In genomic region chr17:32323784-32324590, GRCh38 we compare ENCODE assay signal across 9 cellular contexts. TPM values are rescaled to one million over a fixed set of nuclear protein-coding genes. Genes with fewer than 3 reads are reported as not detected.
DNase-seq lines count a peak whose midpoint lies in the region; ATAC-seq and TF ChIP-seq lines count a peak whose summit lies in the region.
"Had no signal": no experiment of that assay in that cellular context is flagged by ENCODE, and none has a peak within 500 bp of the region (broad histone marks: within the 10 kb centered on the region; RNA-seq: fewer than 3 reads in every experiment).

No MANE protein-coding gene starts in this region.

- no peaks in the 10 kb centered on the region for H4K20me1 ChIP-seq in osteoblast (ENCODE audit: insufficient read depth, low read length)

- no peaks in the 10 kb centered on the region for H3K79me2 ChIP-seq in osteoblast (ENCODE audit: insufficient read depth, low read length)

- H3K36me3 ChIP-seq in osteoblast (ENCODE audit: insufficient read depth, low read length) = no peaks in the 10 kb centered on the region

- no peaks in the 10 kb centered on the region for H3K27me3 ChIP-seq in osteoblast (ENCODE audit: insufficient read depth, low read length)
- H3K27me3 ChIP-seq: dorsolateral prefrontal cortex had no signal

- H3K27ac ChIP-seq in osteoblast (ENCODE audit: low read depth, low read length) = peak overlapping the region; percentile 3

- peaks cover 10% of the 10 kb centered on the region for H3K4me1 ChIP-seq in osteoblast (ENCODE audit: insufficient read depth, low read length)

- no peaks in the 10 kb centered on the region for H3K9me3 ChIP-seq in osteoblast (ENCODE audit: low read depth, low read length)

- ATAC-seq in left cardiac atrium (no peak), GM21381 (IDR thresholded peaks at IDR 0.05; ENCODE audit: unreplicated experiment) (no peak)

- H3K4me3 ChIP-seq in GM12865 (ENCODE audit: low read depth, low read length) (no peak overlapping the region), osteoblast (ENCODE audit: insufficient read depth, low read length) (peak overlapping the region; percentile 72)

- H3K4me2 ChIP-seq in osteoblast (ENCODE audit: insufficient read depth, low read length) = peak overlapping the region; percentile 92

- H2AFZ ChIP-seq in osteoblast (ENCODE audit: low read length) = peak overlapping the region; percentile 95

- intact Hi-C loops in left cardiac atrium (cut with DNase I) = no loop called here

- no peak for TF ChIP-seq CTCF in GM12865 (IDR thresholded peaks at IDR 0.05; ENCODE audit: insufficient read depth, low read depth, low read length, missing control alignments)
- TF ChIP-seq CTCF in osteoblast (IDR thresholded peaks at IDR 0.05; ENCODE audit: extremely low read depth, low read depth, low read length) = no peak

- DNase-seq in GM12865 (ENCODE audit: low read depth) = peak; percentile 28
- DNase-seq in SW480 (ENCODE audit: low spot score) = peak; percentile 16
- DNase-seq in dermis microvascular lymphatic vessel endothelial cell (ENCODE audit: low read depth in 2 of 2) = peak; percentile 36 to 45
- peak; percentile 92 for DNase-seq in osteoblast (ENCODE audit: insufficient read length, low spot score, missing footprints)
- DNase-seq in NCI-H524 treated with DMSO at 0.1 percent for 48 hours (lab: John Stamatoyannopoulos, UW) = no peak
- no peak for DNase-seq in left cardiac atrium
- no peak for DNase-seq in amniotic stem cell (lab: John Stamatoyannopoulos, UW)

RNA-seq across cellular contexts. Expression of gene C17orf75, which starts 18.0 kb away (rescaled TPM):
- total RNA-seq in dermis microvascular lymphatic vessel endothelial cell = 16.6 and 24.9 TPM in 2 replicates
- total RNA-seq in osteoblast = 12.7 and 15.9 TPM in 2 replicates
- 10 to 100 TPM; 15.0 to 16.4 TPM for total RNA-seq in left cardiac atrium

RNA-seq across cellular contexts. Expression of gene ZNF207, which starts 26.0 kb away (rescaled TPM):
- total RNA-seq in dermis microvascular lymphatic vessel endothelial cell = 67.8 and 80.4 TPM in 2 replicates
- total RNA-seq in osteoblast = 131 and 144 TPM in 2 replicates
- 100 to 1,000 TPM in 1 of 2 donors, 10 to 100 TPM in 1; 69.7 to 109 TPM for total RNA-seq in left cardiac atrium

RNA-seq across cellular contexts. Expression of gene RHBDL3, which starts 58.4 kb away (rescaled TPM):
- total RNA-seq in dermis microvascular lymphatic vessel endothelial cell (under 0.01 and 0.13 TPM in 2 replicates), osteoblast (under 0.01 TPM in 2 replicates), left cardiac atrium (10 to 100 TPM; 15.0 to 23.2 TPM)

Comparison
In these comparisons a context has a peak if more than half of its experiments do, and no peak if none do; other contexts are left out.
1. DNase-seq: peak in GM12865 (single experiment), SW480 (single experiment), dermis microvascular lymphatic vessel endothelial cell (2 of 2) and osteoblast (single experiment); none in NCI-H524 treated with DMSO at 0.1 percent for 48 hours (single experiment), left cardiac atrium (single experiment) and amniotic stem cell (single experiment).
2. RNA of gene RHBDL3, which starts 58.4 kb away (total RNA-seq): 15.0 to 23.2 TPM in left cardiac atrium; under 0.01 to 0.13 TPM in dermis microvascular lymphatic vessel endothelial cell and under 0.01 TPM in osteoblast; every median in the first group is over 10 times any median in the second.